8 cellular contexts compared by ENCODE assay signal in the genomic region with DNA sequence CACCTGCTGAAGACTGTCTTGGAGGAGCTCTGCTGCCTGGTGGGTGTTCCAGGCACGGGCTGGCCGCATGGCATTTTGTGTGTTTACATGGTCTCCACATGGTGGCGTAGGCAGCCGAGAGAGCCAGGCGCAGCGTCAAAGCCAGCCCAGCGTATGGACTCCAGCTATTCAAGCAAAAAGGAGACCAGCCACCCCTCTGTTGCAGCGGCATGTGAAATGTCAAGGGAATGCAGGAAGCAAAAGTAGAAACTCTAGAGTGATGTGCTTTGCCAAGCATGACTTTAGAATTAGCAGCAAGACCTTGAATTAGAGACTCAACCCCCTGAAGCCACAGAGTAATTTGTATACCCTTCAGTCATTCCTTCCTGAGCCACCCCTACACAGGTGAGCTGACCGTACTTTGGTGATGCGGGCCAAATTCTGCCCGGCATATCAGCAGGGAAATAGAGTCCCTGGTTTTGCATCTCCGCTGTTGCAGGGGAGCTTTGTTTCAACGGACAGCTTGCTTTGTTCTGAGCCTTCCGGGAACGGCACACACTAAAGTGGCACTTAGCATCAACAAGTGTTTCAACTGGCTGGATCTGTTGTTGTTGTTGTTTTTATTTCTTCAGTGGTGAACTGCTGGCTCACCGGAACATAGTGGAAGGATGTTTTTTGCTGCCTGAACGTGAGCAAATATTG. TPM values are rescaled to one million over a fixed set of nuclear protein-coding genes. Genes with fewer than 3 reads are reported as not detected.
DNase-seq lines count a peak whose midpoint lies in the region; ATAC-seq and TF ChIP-seq lines count a peak whose summit lies in the region.

No MANE protein-coding gene starts in this region.

- no peaks in the 10 kb centered on the region for H3K9me3 Mint-ChIP-seq in WTC11

- peak overlapping the region; percentile 21; the same call in 1 of the 2 replicates for H3K27ac Mint-ChIP-seq in WTC11

- TF ChIP-seq POLR2A in thyroid gland (IDR thresholded peaks at IDR 0.05): no peak

- ATAC-seq in GM19351 (IDR thresholded peaks at IDR 0.05; ENCODE audit: unreplicated experiment) (peak; percentile 91), WTC11 (peak; percentile 94), HG03159 (IDR thresholded peaks at IDR 0.05; ENCODE audit: unreplicated experiment) (no peak)

- POLR2A ChIA-PET in WTC11 (lab: Charles Lee): no interaction called here

- peaks cover 23% of the 10 kb centered on the region for H3K4me1 Mint-ChIP-seq in WTC11

- 0 out of 2 replicates have a peak, but pooled peaks have one; percentile 14 for TF ChIP-seq CTCF in WTC11 (IDR thresholded peaks at IDR 0.05)
- TF ChIP-seq CTCF in thyroid gland (IDR thresholded peaks at IDR 0.05): peak in 5 of 6 experiments; percentile 11 to 59 (median 47)

- intact Hi-C loops in thyroid gland (cut with DNase I): no loop called here

- H3K27me3 ChIP-seq in iPS DF 6.9 (ENCODE audit: control insufficient read depth, insufficient read depth, low read length) (no peaks in the 10 kb centered on the region), thyroid gland (no peaks in the 10 kb centered on the region)
- peaks cover 6% of the 10 kb centered on the region for H3K27me3 ChIP-seq in effector memory CD4-positive, alpha-beta T cell (replicated peaks; ENCODE audit: control insufficient read depth, insufficient read depth, low read length, poor library complexity, severe bottlenecking)

- DNase-seq in DMS79 (lab: John Stamatoyannopoulos, UW) (peak; percentile 59), WTC11 (ENCODE audit: low spot score) (peak; percentile 80), iPS DF 6.9 (ENCODE audit: low read depth, low spot score) (peak; percentile 57), thyroid gland (peak; percentile 88 to 89)
- DNase-seq in Jurkat, Clone E6-1 (ENCODE audit: low read depth, low spot score): peak; percentile 32
- DNase-seq in effector memory CD4-positive, alpha-beta T cell: no peak

- no peak overlapping the region for H3K4me3 Mint-ChIP-seq in WTC11

- no peaks in the 10 kb centered on the region for H3K36me3 ChIP-seq in iPS DF 6.9 (ENCODE audit: control insufficient read depth, insufficient read depth, low read length)
- H3K36me3 ChIP-seq in thyroid gland: no peaks in the 10 kb centered on the region
- H3K36me3 ChIP-seq in effector memory CD4-positive, alpha-beta T cell (ENCODE audit: control insufficient read depth, insufficient read depth, low read length): no peaks in the 10 kb centered on the region

- H3K4me3 ChIP-seq in Jurkat, Clone E6-1 (ENCODE audit: low read length): no peak overlapping the region
- H3K4me3 ChIP-seq in iPS DF 6.9 (ENCODE audit: low read length) (no peak overlapping the region), thyroid gland (replicated peaks in 1 of 3) (no peak overlapping the region)
- H3K4me3 ChIP-seq in effector memory CD4-positive, alpha-beta T cell (ENCODE audit: insufficient read depth, low read depth, low read length, poor library complexity, severe bottlenecking): no peak overlapping the region

- no peaks in the 10 kb centered on the region for H3K27me3 Mint-ChIP-seq in WTC11 (ENCODE audit: low read depth)

- no peak overlapping the region for H3K27ac ChIP-seq in iPS DF 6.9 (ENCODE audit: low read length)
- H3K27ac ChIP-seq in thyroid gland: peak overlapping the region; percentile 48 to 90 (median 82)
- H3K27ac ChIP-seq in effector memory CD4-positive, alpha-beta T cell (ENCODE audit: insufficient read depth, low read length, poor library complexity, severe bottlenecking): no peak overlapping the region

- CTCF ChIA-PET in WTC11 (lab: Charles Lee): interaction anchor here (0.7 to 2.4 kb wide), 36 partner anchors 9 to 438 kb away, joined by 3 to 31 read pairs (median 6); a partner anchor contains a TSS

- 0 out of 2 replicates have a peak, but pooled peaks cover 2% of the 10 kb centered on the region for H3K4me1 ChIP-seq in iPS DF 6.9 (ENCODE audit: control insufficient read depth, insufficient read depth, low read length)
- peaks cover 27 to 78% of the 10 kb centered on the region in 2 donors for H3K4me1 ChIP-seq in thyroid gland
- H3K4me1 ChIP-seq in effector memory CD4-positive, alpha-beta T cell (ENCODE audit: control insufficient read depth, insufficient read depth, low read length, poor library complexity, severe bottlenecking): no peaks in the 10 kb centered on the region

- H3K9me3 ChIP-seq in iPS DF 6.9 (ENCODE audit: control insufficient read depth, insufficient read depth, low read length) (no peaks in the 10 kb centered on the region), thyroid gland (no peaks in the 10 kb centered on the region)
- H3K9me3 ChIP-seq in effector memory CD4-positive, alpha-beta T cell (ENCODE audit: control insufficient read depth, low read length): no peaks in the 10 kb centered on the region

- no CpG with 5 or more reads among the region's 17 CpGs for WGBS in iPS DF 6.9 (ENCODE audit: insufficient coverage, insufficient read length)
- 17 to 30% methylated on average over 17 of the region's 17 CpGs for WGBS in thyroid gland, 2 donors

- H3K36me3 Mint-ChIP-seq in WTC11: no peaks in the 10 kb centered on the region

TF ChIP-seq in WTC11, 78 proteins besides CTCF, POLR2A, EP300 and RAD21:
- no peak for TF ChIP-seq NFATC4 (CRISPR knock-in tag; IDR thresholded peaks at IDR 0.05)
- TF ChIP-seq FOXK1 (CRISPR knock-in tag; IDR thresholded peaks at IDR 0.05): 0 out of 2 replicates have a peak, but pooled peaks have one; percentile 60
- no peak for TF ChIP-seq FOXJ3 (CRISPR knock-in tag; IDR thresholded peaks at IDR 0.05; ENCODE audit: borderline replicate concordance)
- TF ChIP-seq, protein P1, sequence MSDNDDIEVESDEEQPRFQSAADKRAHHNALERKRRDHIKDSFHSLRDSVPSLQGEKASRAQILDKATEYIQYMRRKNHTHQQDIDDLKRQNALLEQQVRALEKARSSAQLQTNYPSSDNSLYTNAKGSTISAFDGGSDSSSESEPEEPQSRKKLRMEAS (CRISPR knock-in tag; IDR thresholded peaks at IDR 0.05): peak; percentile 64; the same call in 1 of the 2 replicates
- no peak for TF ChIP-seq ZNF317 (CRISPR knock-in tag; IDR thresholded peaks at IDR 0.05; ENCODE audit: borderline replicate concordance, low read depth)
- TF ChIP-seq GABPB1 (CRISPR knock-in tag; IDR thresholded peaks at IDR 0.05): no peak
TF ChIP-seq in WTC11: peak in this region for 2.

RNA-seq across cellular contexts. Expression of a gene that starts 48.5 kb away (rescaled TPM):
- not detected for polyA plus RNA-seq in Jurkat, Clone E6-1 (2012; ENCODE audit: insufficient read depth, insufficient read length)
- total RNA-seq in WTC11 (2021) (0.23 to 0.44 TPM (median 0.34 TPM) in 3 replicates), thyroid gland (10 to 100 TPM; 13.6 to 23.2 (median 15.1) TPM)

Comparison
In these comparisons a context has a peak if more than half of its experiments do, and no peak if none do; other contexts are left out.
1. DNase-seq: peak in DMS79 (single experiment), Jurkat, Clone E6-1 (single experiment), WTC11 (single experiment), iPS DF 6.9 (single experiment) and thyroid gland (2 of 2); none in effector memory CD4-positive, alpha-beta T cell (0 of 3).
2. H3K27ac ChIP-seq: peak in thyroid gland (3 of 3); none in iPS DF 6.9 (single experiment) and effector memory CD4-positive, alpha-beta T cell (single experiment).
3. RNA of a gene that starts 48.5 kb away (total RNA-seq): 13.6 to 23.2 TPM in thyroid gland; 0.23 to 0.44 TPM in WTC11; every median in the first group is over 10 times any median in the second.